24 cellular contexts compared by ENCODE assay signal in genomic region chr1:12195416-12195815, GRCh38. TPM values are rescaled to one million over a fixed set of nuclear protein-coding genes. Genes with fewer than 3 reads are reported as not detected.
DNase-seq lines count a peak whose midpoint lies in the region; ATAC-seq, FAIRE-seq and TF ChIP-seq lines count a peak whose summit lies in the region.
"Had no signal": no experiment of that assay in that cellular context is flagged by ENCODE, and none has a peak within 500 bp of the region (broad histone marks: within the 10 kb centered on the region; RNA-seq: fewer than 3 reads in every experiment).

No MANE protein-coding gene starts in this region.

- H3K36me3 ChIP-seq in K562 (ENCODE audit: control insufficient read depth, insufficient read depth, low read length): peaks cover 74% of the 10 kb centered on the region
- H3K36me3 ChIP-seq: uterus, WERI-Rb-1 had no signal

- no peaks in the 10 kb centered on the region for H3K9me3 ChIP-seq in K562 (replicated peaks; ENCODE audit: control insufficient read depth, insufficient read depth, low read depth, low read length)
- H3K9me3 ChIP-seq: lower lobe of right lung, right atrium auricular region, suprapubic skin, uterus had no signal

- H3K36me3 Mint-ChIP-seq in activated naive CD4-positive, alpha-beta T cell treated with anti-CD3 and anti-CD28 coated beads for 36 hours (ENCODE audit: low read depth): peaks cover 35% of the 10 kb centered on the region
- peaks cover 100% of the 10 kb centered on the region for H3K36me3 Mint-ChIP-seq in stimulated activated effector memory CD8-positive, alpha-beta T cell treated with anti-CD3 and anti-CD28 coated beads, Interleukin-12 subunit alpha, Interleukin-12 subunit beta, amount 100 ng/mL, for 72 hours

- peaks cover 8% of the 10 kb centered on the region for H3K9me1 ChIP-seq in K562 (ENCODE audit: control insufficient read depth, insufficient read depth, low read length)

- no peaks in the 10 kb centered on the region for H3K9me3 Mint-ChIP-seq in activated naive CD4-positive, alpha-beta T cell treated with anti-CD3 and anti-CD28 coated beads for 36 hours
- no peaks in the 10 kb centered on the region for H3K9me3 Mint-ChIP-seq in stimulated activated effector memory CD8-positive, alpha-beta T cell treated with anti-CD3 and anti-CD28 coated beads, Interleukin-12 subunit alpha, Interleukin-12 subunit beta, amount 100 ng/mL, for 72 hours

- no peak overlapping the region for H3K4me3 ChIP-seq in K562
- H3K4me3 ChIP-seq: hepatocyte, lower lobe of right lung, right atrium auricular region, suprapubic skin, uterus had no signal

- TF ChIP-seq POLR2A in K562 (conservative IDR thresholded peaks at IDR 0.05): no peak

- no peak overlapping the region; a peak in 1 of 4 replicates for H3K9ac ChIP-seq in K562 (ENCODE audit: insufficient read depth in 1 of 2, low read depth in 2 of 2, low read length in 2 of 2)

- TF ChIP-seq EP300 in Ishikawa (IDR thresholded peaks at IDR 0.05; ENCODE audit: borderline replicate concordance): no peak
- no peak for TF ChIP-seq EP300 in K562 (IDR thresholded peaks at IDR 0.05; ENCODE audit: low read length)

- TF ChIP-seq RAD21 in Ishikawa (IDR thresholded peaks at IDR 0.05; ENCODE audit: low read depth) (no peak), K562 (CRISPR knock-in tag; conservative IDR thresholded peaks at IDR 0.05 in 1 of 2, IDR thresholded peaks at IDR 0.05 in 1 of 2) (no peak)

- H3K4me1 Mint-ChIP-seq in activated naive CD4-positive, alpha-beta T cell treated with anti-CD3 and anti-CD28 coated beads for 36 hours (ENCODE audit: low read depth): peaks cover 9% of the 10 kb centered on the region
- peaks cover 78% of the 10 kb centered on the region for H3K4me1 Mint-ChIP-seq in stimulated activated effector memory CD8-positive, alpha-beta T cell treated with anti-CD3 and anti-CD28 coated beads, Interleukin-12 subunit alpha, Interleukin-12 subunit beta, amount 100 ng/mL, for 72 hours

- H3K27me3 Mint-ChIP-seq in activated naive CD4-positive, alpha-beta T cell treated with anti-CD3 and anti-CD28 coated beads for 36 hours (ENCODE audit: low read depth): no peaks in the 10 kb centered on the region

- H3K27me3 ChIP-seq in K562 (ENCODE audit: control insufficient read depth in 2 of 2, insufficient read depth in 2 of 2, low read length in 2 of 2): no peaks in the 10 kb centered on the region
- H3K27me3 ChIP-seq: hepatocyte, right atrium auricular region, suprapubic skin, uterus had no signal

- peaks cover 7 to 19% of the 10 kb centered on the region in 2 experiments for H3K4me1 ChIP-seq in K562 (replicated peaks in 1 of 2; ENCODE audit: control insufficient read depth in 2 of 2, insufficient read depth in 2 of 2, low read length in 2 of 2)
- H3K4me1 ChIP-seq: foreskin keratinocyte, right atrium auricular region, uterus had no signal

- H4K20me1 ChIP-seq in K562 (replicated peaks; ENCODE audit: control insufficient read depth, insufficient read depth, low read length): peaks cover 2% of the 10 kb centered on the region; the same call in 1 of the 2 replicates

- H3K4me2 ChIP-seq in K562 (ENCODE audit: insufficient read depth, low read length): no peak overlapping the region
- H3K4me2 ChIP-seq: hepatocyte had no signal

- DNase-seq in activated naive CD4-positive, alpha-beta T cell treated with anti-CD3 and anti-CD28 coated beads for 36 hours: no peak
- no peak for DNase-seq in activated naive CD4-positive, alpha-beta T cell treated with anti-CD3 and anti-CD28 coated beads, Interleukin-2, amount 50 U/mL, for 16 hours
- DNase-seq in K562 (ENCODE audit: extremely low read depth in 1 of 4, low spot score in 3 of 4) (peak in 1 of 4 experiments; percentile 43), GM13976 (ENCODE audit: low spot score) (no peak)
- DNase-seq in stimulated activated effector memory CD8-positive, alpha-beta T cell treated with anti-CD3 and anti-CD28 coated beads, Interleukin-12 subunit alpha, Interleukin-12 subunit beta, amount 100 ng/mL, for 72 hours (ENCODE audit: low spot score in 2 of 2): no peak
- DNase-seq: aorta; C1 segment of cervical spinal cord; central memory CD4-positive, alpha-beta T cell; foreskin keratinocyte; GDM1; lower lobe of right lung; NCI-H1436; SIG-M5; stimulated activated CD8-positive, alpha-beta memory T cell treated with anti-CD3 and anti-CD28 coated beads, Interleukin-4, amount 100 ng/mL, for 48 hours; uterus; WERI-Rb-1 had no signal

- TF ChIP-seq CTCF in K562 (IDR thresholded peaks at IDR 0.05 in 2 of 3, conservative IDR thresholded peaks at IDR 0.05 in 1 of 3; ENCODE audit: insufficient read depth in 2 of 3, low read depth in 1 of 3, low read length in 3 of 3): no peak
- no peak for TF ChIP-seq CTCF in GM13976 (IDR thresholded peaks at IDR 0.05; ENCODE audit: borderline replicate concordance, control extremely low read depth, extremely low read depth, insufficient read depth, missing control alignments)

- CTCF ChIA-PET in activated naive CD4-positive, alpha-beta T cell treated with anti-CD3 and anti-CD28 coated beads for 36 hours (lab: Charles Lee): no interaction called here
- CTCF ChIA-PET in K562 (lab: Yijun Ruan, JAX; ENCODE audit: low intra/inter-chr PET ratio): no interaction called here

- WGBS in K562 (ENCODE audit: insufficient coverage, low coverage, missing lambda C conversion rate): 26% methylated on average over 3 of the region's 3 CpGs

- no peaks in the 10 kb centered on the region for H3K79me2 ChIP-seq in K562 (ENCODE audit: control insufficient read depth, insufficient read depth, low read length)
- H3K79me2 ChIP-seq: hepatocyte had no signal

- no peak overlapping the region for H3K27ac ChIP-seq in K562 (ENCODE audit: extremely low read depth, low read depth, low read length)
- H3K27ac ChIP-seq: foreskin keratinocyte, hepatocyte, lower lobe of right lung, suprapubic skin, uterus, WERI-Rb-1 had no signal

- H3K4me3 Mint-ChIP-seq in activated naive CD4-positive, alpha-beta T cell treated with anti-CD3 and anti-CD28 coated beads for 36 hours: no peak overlapping the region
- no peak overlapping the region for H3K4me3 Mint-ChIP-seq in stimulated activated effector memory CD8-positive, alpha-beta T cell treated with anti-CD3 and anti-CD28 coated beads, Interleukin-12 subunit alpha, Interleukin-12 subunit beta, amount 100 ng/mL, for 72 hours

- intact Hi-C loops in activated naive CD4-positive, alpha-beta T cell treated with anti-CD3 and anti-CD28 coated beads for 36 hours (cut with micrococcal nuclease): no loop called here
- intact Hi-C loops in K562 (cut with micrococcal nuclease): no loop called here

- in situ Hi-C loops in K562 (cut with MboI) (no loop called here), GM13976 (cut with MboI; ENCODE audit: low sequenced_read_pairs, unreplicated experiment) (no loop called here)

- ATAC-seq in K562: peak; percentile 61
- no peak for ATAC-seq in stimulated activated effector memory CD8-positive, alpha-beta T cell treated with anti-CD3 and anti-CD28 coated beads, Interleukin-12 subunit alpha, Interleukin-12 subunit beta, amount 100 ng/mL, for 72 hours
- no peak for ATAC-seq in GM21526 (IDR thresholded peaks at IDR 0.05; ENCODE audit: low FRiP score, unreplicated experiment)
- no peak for ATAC-seq in HG02571 (IDR thresholded peaks at IDR 0.05; ENCODE audit: unreplicated experiment)
- ATAC-seq: foreskin keratinocyte, lower lobe of right lung had no signal

- BruUV-seq in K562 (replicated peaks; lab: Mats Ljungman, UMichigan): no TSS peak

- peak; percentile 57 for FAIRE-seq in K562 (lab: Jason Lieb, UNC)
- FAIRE-seq: keratinocyte had no signal

- POLR2A ChIA-PET in K562 (lab: Yijun Ruan, JAX): interaction anchor here (0.7 kb wide), 1 partner anchor 92 kb away, joined by 3 read pairs; no protein-coding TSS in a partner anchor

- peak overlapping the region; percentile 25 for H3K27ac Mint-ChIP-seq in activated naive CD4-positive, alpha-beta T cell treated with anti-CD3 and anti-CD28 coated beads for 36 hours
- peak overlapping the region; percentile 87 for H3K27ac Mint-ChIP-seq in stimulated activated effector memory CD8-positive, alpha-beta T cell treated with anti-CD3 and anti-CD28 coated beads, Interleukin-12 subunit alpha, Interleukin-12 subunit beta, amount 100 ng/mL, for 72 hours

- H2AFZ ChIP-seq in K562 (ENCODE audit: low read depth, low read length): no peak overlapping the region
- H2AFZ ChIP-seq: hepatocyte had no signal

RNA-seq across cellular contexts. Expression of gene TNFRSF1B, which starts 28.6 kb away (rescaled TPM):
- 10 to 100 TPM; 69.4 to 75.7 TPM for total RNA-seq in activated naive CD4-positive, alpha-beta T cell treated with anti-CD3 and anti-CD28 coated beads for 36 hours
- 26.1 and 74.5 TPM in 2 replicates for total RNA-seq in K562 (2011; cell fraction: chromatin; rRNA removed; ENCODE audit: low replicate concordance)
- total RNA-seq in K562 (2011; cell fraction: nucleolus; rRNA removed): 83.4 and 97.6 TPM in 2 replicates
- 68.4 and 69.2 TPM in 2 replicates for total RNA-seq in K562 (2011; cell fraction: nucleoplasm; rRNA removed)
- total RNA-seq in K562 (2014; rRNA removed) (40.8 and 54.1 TPM in 2 replicates), K562 (2014; rRNA removed; fragmentation: Illumina TruSeq; extraction: Trizol) (17.5 and 22.7 TPM in 2 replicates), K562 (2015; rRNA removed; fragmentation: Illumina TruSeq; extraction: Trizol) (21.7 and 23.1 TPM in 2 replicates), K562 (2021) (91.3 and 91.6 TPM in 2 replicates)
- polyA plus RNA-seq in K562 (2011; rRNA removed) (36.0 and 48.1 TPM in 2 replicates), K562 (2014; fragmentation: Illumina TruSeq; extraction: Trizol) (40.9 and 48.0 TPM in 2 replicates), K562 (2014; fragmentation: Nextera tagmentation; extraction: Ambion mirVana) (1 to 10 TPM; 8.8 to 9.0 TPM), K562 (2014; rRNA removed) (43.7 and 47.2 TPM in 2 replicates)
- polyA plus RNA-seq in K562 (2011; cell fraction: cytosol; rRNA removed): 54.9 and 115 TPM in 2 replicates
- polyA plus RNA-seq in K562 (2011; cell fraction: nucleus; rRNA removed): 12.4 and 19.5 TPM in 2 replicates
- 37.7 and 41.4 TPM in 2 replicates for polyA plus RNA-seq in K562 (2012)
- 19.0 and 26.6 TPM in 2 replicates for polyA minus RNA-seq in K562 (2011; rRNA and poly(A)+ RNA removed)
- polyA minus RNA-seq in K562 (2011; cell fraction: cytosol; rRNA and poly(A)+ RNA removed): 46.3 and 70.4 TPM in 2 replicates
- polyA minus RNA-seq in K562 (2011; cell fraction: nucleus; rRNA and poly(A)+ RNA removed): 13.3 and 24.2 TPM in 2 replicates
- total RNA-seq: MCF 10A had no signal

RNA-seq across cellular contexts. Expression of gene VPS13D, which starts 34.4 kb away (rescaled TPM):
- 10 to 100 TPM; 20.0 to 23.3 TPM for total RNA-seq in activated naive CD4-positive, alpha-beta T cell treated with anti-CD3 and anti-CD28 coated beads for 36 hours
- 242 and 510 TPM in 2 replicates for total RNA-seq in K562 (2011; cell fraction: chromatin; rRNA removed; ENCODE audit: low replicate concordance)
- total RNA-seq in K562 (2011; cell fraction: nucleolus; rRNA removed): 134 and 184 TPM in 2 replicates
- total RNA-seq in K562 (2011; cell fraction: nucleoplasm; rRNA removed): 201 and 203 TPM in 2 replicates
- total RNA-seq in K562 (2014; rRNA removed) (31.7 and 34.0 TPM in 2 replicates), K562 (2014; rRNA removed; fragmentation: Illumina TruSeq; extraction: Trizol) (46.5 and 48.1 TPM in 2 replicates), K562 (2015; rRNA removed; fragmentation: Illumina TruSeq; extraction: Trizol) (36.6 and 38.5 TPM in 2 replicates), K562 (2021) (47.2 and 50.0 TPM in 2 replicates)
- polyA plus RNA-seq in K562 (2011; rRNA removed) (50.3 and 51.5 TPM in 2 replicates), K562 (2014; fragmentation: Illumina TruSeq; extraction: Trizol) (41.3 and 46.6 TPM in 2 replicates), K562 (2014; fragmentation: Nextera tagmentation; extraction: Ambion mirVana) (10 to 100 TPM in 1 of 2 experiments, 1 to 10 TPM in 1; 6.1 to 13.9 TPM), K562 (2014; rRNA removed) (37.2 and 41.3 TPM in 2 replicates)
- 24.7 and 32.9 TPM in 2 replicates for polyA plus RNA-seq in K562 (2011; cell fraction: cytosol; rRNA removed)
- polyA plus RNA-seq in K562 (2011; cell fraction: nucleus; rRNA removed): 80.4 and 87.5 TPM in 2 replicates
- polyA plus RNA-seq in K562 (2012): 21.3 and 30.8 TPM in 2 replicates
- 105 and 124 TPM in 2 replicates for polyA minus RNA-seq in K562 (2011; rRNA and poly(A)+ RNA removed)
- 40.4 and 42.1 TPM in 2 replicates for polyA minus RNA-seq in K562 (2011; cell fraction: cytosol; rRNA and poly(A)+ RNA removed)
- 107 and 189 TPM in 2 replicates for polyA minus RNA-seq in K562 (2011; cell fraction: nucleus; rRNA and poly(A)+ RNA removed)
